20 cellular contexts compared by ENCODE assay signal in genomic region chr20:3150908-3151307, GRCh38. TPM values are rescaled to one million over a fixed set of nuclear protein-coding genes. Genes with fewer than 3 reads are reported as not detected.
DNase-seq lines count a peak whose midpoint lies in the region; ATAC-seq and TF ChIP-seq lines count a peak whose summit lies in the region.
"Had no signal": no experiment of that assay in that cellular context is flagged by ENCODE, and none has a peak within 500 bp of the region (broad histone marks: within the 10 kb centered on the region; RNA-seq: fewer than 3 reads in every experiment).

No MANE protein-coding gene starts in this region.

- H2AFZ ChIP-seq in osteoblast (ENCODE audit: low read length) = no peak overlapping the region

- H3K4me2 ChIP-seq in osteoblast (ENCODE audit: insufficient read depth, low read length) = no peak overlapping the region
- H3K4me2 ChIP-seq: A549 had no signal

- no peak overlapping the region for H3K27ac ChIP-seq in CD4-positive, alpha-beta T cell (ENCODE audit: low read depth, low read length)
- no peak overlapping the region for H3K27ac ChIP-seq in osteoblast (ENCODE audit: low read depth, low read length)
- H3K27ac ChIP-seq: A549 had no signal

- no peaks in the 10 kb centered on the region for H3K9me3 Mint-ChIP-seq in activated T-cell treated with anti-CD3 and anti-CD28 coated beads, Interleukin-2, amount 50 U/mL, for 24 hours
- no peaks in the 10 kb centered on the region for H3K9me3 Mint-ChIP-seq in CD4-positive, alpha-beta T cell
- no peaks in the 10 kb centered on the region for H3K9me3 Mint-ChIP-seq in activated naive CD8-positive, alpha-beta T cell (ENCODE audit: low read depth)
- H3K9me3 Mint-ChIP-seq: H9 had no signal

- H3K4me3 ChIP-seq in osteoblast (ENCODE audit: insufficient read depth, low read length) = no peak overlapping the region
- H3K4me3 ChIP-seq: A549, MG63 had no signal

- peaks cover 89% of the 10 kb centered on the region for H3K36me3 Mint-ChIP-seq in activated T-cell treated with anti-CD3 and anti-CD28 coated beads, Interleukin-2, amount 50 U/mL, for 24 hours (ENCODE audit: low read depth)
- H3K36me3 Mint-ChIP-seq in CD4-positive, alpha-beta T cell (ENCODE audit: low read depth) = peaks cover 77% of the 10 kb centered on the region
- peaks cover 7% of the 10 kb centered on the region for H3K36me3 Mint-ChIP-seq in activated naive CD8-positive, alpha-beta T cell

- H3K9me3 ChIP-seq in CD4-positive, alpha-beta T cell (ENCODE audit: control insufficient read depth, low read length) = no peaks in the 10 kb centered on the region
- no peaks in the 10 kb centered on the region for H3K9me3 ChIP-seq in osteoblast (ENCODE audit: low read depth, low read length)
- H3K9me3 ChIP-seq: A549, MG63 had no signal

- peaks cover 28% of the 10 kb centered on the region for H3K36me3 ChIP-seq in osteoblast (ENCODE audit: insufficient read depth, low read length)

- ATAC-seq in CD4-positive, alpha-beta T cell (ENCODE audit: poor library complexity) = no peak
- ATAC-seq in GM18868 (IDR thresholded peaks at IDR 0.05; ENCODE audit: unreplicated experiment) = no peak
- ATAC-seq: A549, Panc1 had no signal

- H3K27me3 Mint-ChIP-seq in activated T-cell treated with anti-CD3 and anti-CD28 coated beads, Interleukin-2, amount 50 U/mL, for 24 hours = no peaks in the 10 kb centered on the region
- no peaks in the 10 kb centered on the region for H3K27me3 Mint-ChIP-seq in CD4-positive, alpha-beta T cell
- no peaks in the 10 kb centered on the region for H3K27me3 Mint-ChIP-seq in activated naive CD8-positive, alpha-beta T cell

- H4K20me1 ChIP-seq in osteoblast (ENCODE audit: insufficient read depth, low read length) = peaks cover 72% of the 10 kb centered on the region

- peaks cover 76% of the 10 kb centered on the region for H3K4me1 Mint-ChIP-seq in activated T-cell treated with anti-CD3 and anti-CD28 coated beads, Interleukin-2, amount 50 U/mL, for 24 hours (ENCODE audit: low read depth)
- peaks cover 77% of the 10 kb centered on the region for H3K4me1 Mint-ChIP-seq in CD4-positive, alpha-beta T cell (ENCODE audit: low read depth)
- H3K4me1 Mint-ChIP-seq in activated naive CD8-positive, alpha-beta T cell (ENCODE audit: low read depth) = peaks cover 51% of the 10 kb centered on the region
- H3K4me1 Mint-ChIP-seq: H9 had no signal

- no peaks in the 10 kb centered on the region for H3K27me3 ChIP-seq in CD4-positive, alpha-beta T cell (ENCODE audit: control insufficient read depth, insufficient read depth, low read length)
- H3K27me3 ChIP-seq in osteoblast (ENCODE audit: insufficient read depth, low read length) = no peaks in the 10 kb centered on the region
- H3K27me3 ChIP-seq: MG63 had no signal

- no peaks in the 10 kb centered on the region for H3K4me1 ChIP-seq in osteoblast (ENCODE audit: insufficient read depth, low read length)
- H3K4me1 ChIP-seq: A549 had no signal

- peaks cover 95% of the 10 kb centered on the region for H3K79me2 ChIP-seq in osteoblast (ENCODE audit: insufficient read depth, low read length)

- CTCF ChIA-PET in CD4-positive, alpha-beta T cell (lab: Charles Lee) = interaction anchor here (1.1 to 1.6 kb wide), 2 partner anchors 9 to 22 kb away, joined by 3 to 4 read pairs; partner anchors contain the start of genes FASTKD5 and UBOX5

- H3K4me3 Mint-ChIP-seq in activated T-cell treated with anti-CD3 and anti-CD28 coated beads, Interleukin-2, amount 50 U/mL, for 24 hours = no peak overlapping the region
- no peak overlapping the region for H3K4me3 Mint-ChIP-seq in CD4-positive, alpha-beta T cell
- no peak overlapping the region for H3K4me3 Mint-ChIP-seq in activated naive CD8-positive, alpha-beta T cell
- H3K4me3 Mint-ChIP-seq: H9 had no signal

- intact Hi-C loops in CD4-positive, alpha-beta T cell (cut with DNase I, micrococcal nuclease) = no loop called here

- peak overlapping the region; percentile 27 for H3K27ac Mint-ChIP-seq in activated T-cell treated with anti-CD3 and anti-CD28 coated beads, Interleukin-2, amount 50 U/mL, for 24 hours
- peak overlapping the region; percentile 64 for H3K27ac Mint-ChIP-seq in CD4-positive, alpha-beta T cell
- peak overlapping the region; percentile 66 for H3K27ac Mint-ChIP-seq in activated naive CD8-positive, alpha-beta T cell

- POLR2A ChIA-PET in CD4-positive, alpha-beta T cell (lab: Charles Lee) = no interaction called here

- no peak for TF ChIP-seq CTCF in CD4-positive, alpha-beta T cell (IDR thresholded peaks at IDR 0.05)
- TF ChIP-seq CTCF in osteoblast (IDR thresholded peaks at IDR 0.05; ENCODE audit: extremely low read depth, low read depth, low read length) = no peak

- DNase-seq in activated T-cell treated with anti-CD3 and anti-CD28 coated beads, Interleukin-2, amount 50 U/mL, for 24 hours = no peak
- DNase-seq in activated T-cell treated with anti-CD3 and anti-CD28 coated beads for 4 hours (no peak), osteoblast (ENCODE audit: insufficient read length, low spot score, missing footprints) (peak; percentile 3), NCI-H226 (no peak), D341Med (ENCODE audit: low spot score) (no peak)
- no peak for DNase-seq in CD4-positive, alpha-beta T cell
- DNase-seq: C1 segment of cervical spinal cord, H9, IMR-90, Karpas-422, MG63, NCI-H1092, NCI-H146, NCI-H2081 treated with DMSO at 0.1 percent for 48 hours, NCI-H2227 treated with DMSO at 0.1 percent for 48 hours, NCI-H524 treated with DMSO at 0.1 percent for 48 hours had no signal

RNA-seq across cellular contexts. Expression of gene FASTKD5, which starts 8.8 kb away (rescaled TPM):
- total RNA-seq in CD4-positive, alpha-beta T cell = 10 to 100 TPM; 37.9 to 38.7 TPM
- 8.3 and 9.4 TPM in 2 replicates for total RNA-seq in osteoblast

RNA-seq across cellular contexts. Expression of gene UBOX5, which starts 8.8 kb away (rescaled TPM):
- 10 to 100 TPM; 11.9 to 13.0 TPM for total RNA-seq in CD4-positive, alpha-beta T cell
- total RNA-seq in osteoblast = 4.1 and 4.3 TPM in 2 replicates

RNA-seq across cellular contexts. Expression of gene LZTS3, which starts 22.4 kb away (rescaled TPM):
- 10 to 100 TPM; 22.2 to 22.4 TPM for total RNA-seq in CD4-positive, alpha-beta T cell
- 2.4 and 3.6 TPM in 2 replicates for total RNA-seq in osteoblast

RNA-seq across cellular contexts. Expression of gene DDRGK1, which starts 53.6 kb away (rescaled TPM):
- 10 to 100 TPM; 40.7 to 43.4 TPM for total RNA-seq in CD4-positive, alpha-beta T cell
- total RNA-seq in osteoblast = 25.9 and 26.8 TPM in 2 replicates

RNA-seq across cellular contexts. Expression of gene ITPA, which starts 58.4 kb away (rescaled TPM):
- total RNA-seq in CD4-positive, alpha-beta T cell = 10 to 100 TPM; 17.8 to 19.5 TPM
- total RNA-seq in osteoblast = 29.8 and 34.0 TPM in 2 replicates
